Comparison of ENCODE assay signal across 17 cellular contexts in genomic region chrX:1589356-1590130, GRCh38. TPM values are rescaled to one million over a fixed set of nuclear protein-coding genes. Genes with fewer than 3 reads are reported as not detected.
DNase-seq lines count a peak whose midpoint lies in the region; ATAC-seq, FAIRE-seq and TF ChIP-seq lines count a peak whose summit lies in the region.
"Had no signal": no experiment of that assay in that cellular context is flagged by ENCODE, and none has a peak within 500 bp of the region (broad histone marks: within the 10 kb centered on the region; RNA-seq: fewer than 3 reads in every experiment).

No MANE protein-coding gene starts in this region.

- peaks cover 47% of the 10 kb centered on the region for H3K4me1 ChIP-seq in DOHH2 (ENCODE audit: control insufficient read depth, low read length)
- H3K4me1 ChIP-seq: foreskin keratinocyte, SJCRH30 had no signal

- peak overlapping the region; percentile 52 for H3K27ac Mint-ChIP-seq in mesothelial cell of epicardium

- H3K9me3 ChIP-seq in DOHH2 (ENCODE audit: control insufficient read depth, insufficient read depth, low read length) = no peaks in the 10 kb centered on the region
- H3K9me3 ChIP-seq: SJCRH30, transverse colon had no signal

- H3K9me2 ChIP-seq in DOHH2 (replicated peaks; ENCODE audit: control insufficient read depth, low read length) = no peaks in the 10 kb centered on the region

- peaks cover 30% of the 10 kb centered on the region for H3K79me2 ChIP-seq in DOHH2 (ENCODE audit: control insufficient read depth, low read length)

- no peak for ATAC-seq in GM21619 (IDR thresholded peaks at IDR 0.05; ENCODE audit: unreplicated experiment)
- ATAC-seq: foreskin keratinocyte had no signal

- H3K27ac ChIP-seq in DOHH2 (ENCODE audit: low read depth, low read length) = peak overlapping the region; percentile 82
- H3K27ac ChIP-seq: dorsolateral prefrontal cortex, foreskin keratinocyte, SJCRH30, transverse colon had no signal

- peaks cover 25% of the 10 kb centered on the region for H3K36me3 ChIP-seq in DOHH2 (ENCODE audit: control insufficient read depth, low read length)

- peak overlapping the region; percentile 11; the same call in 1 of the 2 replicates for H3K4me2 ChIP-seq in DOHH2 (ENCODE audit: low read length)
- H3K4me2 ChIP-seq: smooth muscle cell had no signal

- no peaks in the 10 kb centered on the region for H3K9me3 Mint-ChIP-seq in mesothelial cell of epicardium

- peaks cover 33% of the 10 kb centered on the region for H3F3A ChIP-seq in DOHH2 (ENCODE audit: control insufficient read depth, insufficient read depth)

- H3K36me3 Mint-ChIP-seq in mesothelial cell of epicardium = peaks cover 1% of the 10 kb centered on the region

- no peak overlapping the region for H3K4me3 Mint-ChIP-seq in mesothelial cell of epicardium

- DNase-seq in H4 (ENCODE audit: low spot score) (peak; percentile 1), mesothelial cell of epicardium (ENCODE audit: low spot score in 2 of 2, unreplicated experiment in 2 of 2) (no peak), C1 segment of cervical spinal cord (lab: John Stamatoyannopoulos, UW) (no peak), RCC 7860 (ENCODE audit: low spot score) (no peak), dedifferentiated amniotic fluid mesenchymal stem cell (ENCODE audit: extremely low spot score) (no peak)
- peak; percentile 17 for DNase-seq in activated T-cell treated with anti-CD3 and anti-CD28 coated beads, Interleukin-2, amount 50 U/mL, for 48 hours
- DNase-seq: activated CD4-positive, CD25-positive, alpha-beta regulatory T cell treated with anti-CD3 and anti-CD28 coated beads, Interleukin-2, amount 50 U/mL, for 72 hours; COR-L47; foreskin keratinocyte; NCI-H1417; SJCRH30; transverse colon had no signal

- peaks cover 9% of the 10 kb centered on the region for H3K4me1 Mint-ChIP-seq in mesothelial cell of epicardium

- FAIRE-seq in RCC 7860 (lab: Jason Lieb, UNC) = no peak

- TF ChIP-seq CTCF in DOHH2 (IDR thresholded peaks at IDR 0.05; ENCODE audit: low read depth, low read length, poor library complexity, severe bottlenecking) (no peak), mesothelial cell of epicardium (IDR thresholded peaks at IDR 0.05; ENCODE audit: unreplicated experiment) (no peak)

- peaks cover 9% of the 10 kb centered on the region; the same call in 1 of the 2 replicates for H4K20me1 ChIP-seq in DOHH2 (ENCODE audit: control insufficient read depth, insufficient read depth, low read depth, low read length)

- no peak overlapping the region for H3K4me3 ChIP-seq in DOHH2 (ENCODE audit: low read length)
- H3K4me3 ChIP-seq: dorsolateral prefrontal cortex, SJCRH30, smooth muscle cell, transverse colon had no signal

- no peaks in the 10 kb centered on the region for H3K27me3 ChIP-seq in DOHH2 (ENCODE audit: control insufficient read depth, low read length)
- H3K27me3 ChIP-seq: foreskin keratinocyte, SJCRH30, transverse colon had no signal

- no peaks in the 10 kb centered on the region for H3K27me3 Mint-ChIP-seq in mesothelial cell of epicardium (ENCODE audit: low read depth)

RNA-seq across cellular contexts. Expression of gene AKAP17A, which starts 1.9 kb away (rescaled TPM):
- 12.7 and 13.5 TPM in 2 replicates for total RNA-seq in H4 (2014; rRNA removed; shearing (Covaris generic))
- total RNA-seq in mesothelial cell of epicardium = 74.0 to 77.0 TPM (median 74.8 TPM) in 3 replicates

RNA-seq across cellular contexts. Expression of gene ASMT, which starts 25.3 kb away (rescaled TPM):
- total RNA-seq in H4 (2014; rRNA removed; shearing (Covaris generic)) = not detected in 2 replicates
- 0.45 to 0.54 TPM (median 0.51 TPM) in 3 replicates for total RNA-seq in mesothelial cell of epicardium
- total RNA-seq: foreskin keratinocyte, kidney epithelial cell, SJCRH30, smooth muscle cell, transverse colon had no signal

RNA-seq across cellular contexts. Expression of gene P2RY8, which starts 52.6 kb away (rescaled TPM):
- 0.25 TPM in 1 of 2 replicates, not detected in the other for total RNA-seq in H4 (2014; rRNA removed; shearing (Covaris generic))
- not detected in 3 replicates for total RNA-seq in mesothelial cell of epicardium
- total RNA-seq: foreskin keratinocyte, kidney epithelial cell, smooth muscle cell had no signal

Comparison
In these comparisons a context has a peak if more than half of its experiments do, and no peak if none do; other contexts are left out.
1. DNase-seq: peak in H4 (single experiment) and activated T-cell treated with anti-CD3 and anti-CD28 coated beads, Interleukin-2, amount 50 U/mL, for 48 hours (2 of 2); none in mesothelial cell of epicardium (0 of 2), C1 segment of cervical spinal cord (0 of 14), RCC 7860 (single experiment) and dedifferentiated amniotic fluid mesenchymal stem cell (single experiment).